Comparison of ENCODE assay signal across 6 cellular contexts in the genomic region with DNA sequence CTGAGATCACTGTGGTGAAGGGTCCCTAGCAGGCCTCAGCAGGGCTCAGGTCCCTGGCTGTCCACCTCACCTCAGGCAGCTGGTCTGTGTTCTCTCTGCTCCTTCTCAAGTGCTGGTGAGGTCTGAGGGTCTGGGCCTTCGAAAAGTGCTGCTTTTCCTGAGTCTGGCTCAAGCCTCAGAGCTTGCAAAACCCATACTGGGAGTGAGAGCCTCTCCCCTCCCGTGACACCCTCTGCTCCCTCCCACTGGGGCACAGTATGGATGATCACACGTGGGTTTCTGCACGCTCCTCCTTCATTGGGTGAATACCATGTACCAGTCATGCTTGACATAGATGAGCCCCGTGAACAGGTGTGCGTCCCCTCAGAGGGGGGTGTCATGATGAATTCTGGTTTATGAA.
"Had no signal": no experiment of that assay in that cellular context is flagged by ENCODE, and none has a peak within 500 bp of the region (broad histone marks: within the 10 kb centered on the region; RNA-seq: fewer than 3 reads in every experiment).

No MANE protein-coding gene starts in this region.

- H3K4me3 ChIP-seq: GM23338, HAP-1 had no signal

- H3K27ac ChIP-seq: HL-60 had no signal

- H3K4me2 ChIP-seq: GM23338 had no signal

- ATAC-seq: GM23338, HCT116, HepG2 had no signal

- DNase-seq: HFFc6 had no signal

- H3K36me3 ChIP-seq: HAP-1 had no signal

- H3K9me3 ChIP-seq: HAP-1 had no signal

- H2AFZ ChIP-seq: GM23338 had no signal

- H3K4me1 ChIP-seq: HAP-1 had no signal
